In the genomic region with DNA sequence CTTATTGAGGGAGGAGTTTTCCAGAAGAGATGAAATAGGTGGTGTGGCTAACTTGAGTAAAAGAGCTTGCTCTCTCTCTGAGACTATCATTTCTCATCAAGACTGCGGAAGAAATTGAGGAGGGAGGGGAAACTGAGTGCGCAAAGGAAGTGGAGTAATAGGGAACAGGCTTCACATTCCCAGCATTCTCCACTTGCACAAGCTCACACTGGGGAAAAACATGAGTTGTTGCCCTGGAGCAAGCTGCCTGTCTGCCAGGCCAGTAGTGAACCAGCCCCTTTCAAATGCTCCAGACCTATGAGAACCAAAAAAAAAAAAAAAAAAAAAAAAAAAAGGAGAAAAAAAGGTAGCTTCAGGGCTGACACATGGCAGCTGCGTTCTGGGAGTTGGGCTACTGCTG, we compare ENCODE assay signal across 19 cellular contexts. TPM values are rescaled to one million over a fixed set of nuclear protein-coding genes. Genes with fewer than 3 reads are reported as not detected.
"Had no signal": no experiment of that assay in that cellular context is flagged by ENCODE, and none has a peak within 500 bp of the region (broad histone marks: within the 10 kb centered on the region; RNA-seq: fewer than 3 reads in every experiment).

No MANE protein-coding gene starts in this region.

- H3K4me3 ChIP-seq: heart right ventricle, ovary, tibial artery had no signal

- H3K4me1 Mint-ChIP-seq: neural crest cell had no signal

- H3K27ac Mint-ChIP-seq: activated B cell treated with CpG ODN at 0.5 μM for 24 hours; activated CD4-positive, alpha-beta T cell treated with anti-CD3 and anti-CD28 coated beads, Interleukin-2, amount 10 ng/mL, durations not matched to agents 24 days and 14 days; activated naive CD8-positive, alpha-beta T cell treated with anti-CD3 and anti-CD28 coated beads, Interleukin-2, amount 50 U/mL, for 24 hours had no signal

- ATAC-seq: activated naive CD8-positive, alpha-beta T cell treated with anti-CD3 and anti-CD28 coated beads, Interleukin-2, amount 50 U/mL, for 24 hours; left ventricle myocardium superior had no signal

- DNase-seq: activated B cell treated with CpG ODN at 0.5 μM for 24 hours; activated CD4-positive, alpha-beta T cell treated with anti-CD3 and anti-CD28 coated beads, Interleukin-2, amount 10 ng/mL, durations not matched to agents 24 days and 14 days; activated CD8-positive, alpha-beta memory T cell treated with anti-CD3 and anti-CD28 coated beads for 24 hours; activated naive CD4-positive, alpha-beta T cell treated with Interleukin-2 at 50 U/mL for 16 hours; activated naive CD8-positive, alpha-beta T cell treated with anti-CD3 and anti-CD28 coated beads, Interleukin-2, amount 50 U/mL, for 24 hours; central memory CD4-positive, alpha-beta T cell; cortex of kidney; effector memory CD4-positive, alpha-beta T cell; erythroblast; heart right ventricle; kidney; left ventricle myocardium superior; ovary; retina; small intestine; tibial artery had no signal

- FAIRE-seq: kidney, small intestine, TTC549 had no signal

- H3K27ac ChIP-seq: heart right ventricle, ovary, tibial artery had no signal

- H3K36me3 ChIP-seq: heart right ventricle, ovary, tibial artery had no signal

- H3K9me3 ChIP-seq: ovary, tibial artery had no signal

- H3K27me3 ChIP-seq: heart right ventricle, ovary, tibial artery had no signal

- H3K27me3 Mint-ChIP-seq: activated naive CD8-positive, alpha-beta T cell treated with anti-CD3 and anti-CD28 coated beads, Interleukin-2, amount 50 U/mL, for 24 hours had no signal

- H3K4me3 Mint-ChIP-seq: activated B cell treated with CpG ODN at 0.5 μM for 24 hours; activated CD4-positive, alpha-beta T cell treated with anti-CD3 and anti-CD28 coated beads, Interleukin-2, amount 10 ng/mL, durations not matched to agents 24 days and 14 days; activated naive CD8-positive, alpha-beta T cell treated with anti-CD3 and anti-CD28 coated beads, Interleukin-2, amount 50 U/mL, for 24 hours; neural crest cell; T-helper 1 cell treated with Interleukin-12 subunit alpha and Interleukin-12 subunit beta and Interleukin-4 antibody, amounts not matched to agents 30 μg/mL and 1 μg/mL, for 36 hours had no signal

RNA-seq across cellular contexts. Expression of gene EMP1, which starts 32.7 kb away (rescaled TPM):
- total RNA-seq: activated B cell treated with CpG ODN at 0.5 μM for 24 hours had no signal
